In the genomic region with DNA sequence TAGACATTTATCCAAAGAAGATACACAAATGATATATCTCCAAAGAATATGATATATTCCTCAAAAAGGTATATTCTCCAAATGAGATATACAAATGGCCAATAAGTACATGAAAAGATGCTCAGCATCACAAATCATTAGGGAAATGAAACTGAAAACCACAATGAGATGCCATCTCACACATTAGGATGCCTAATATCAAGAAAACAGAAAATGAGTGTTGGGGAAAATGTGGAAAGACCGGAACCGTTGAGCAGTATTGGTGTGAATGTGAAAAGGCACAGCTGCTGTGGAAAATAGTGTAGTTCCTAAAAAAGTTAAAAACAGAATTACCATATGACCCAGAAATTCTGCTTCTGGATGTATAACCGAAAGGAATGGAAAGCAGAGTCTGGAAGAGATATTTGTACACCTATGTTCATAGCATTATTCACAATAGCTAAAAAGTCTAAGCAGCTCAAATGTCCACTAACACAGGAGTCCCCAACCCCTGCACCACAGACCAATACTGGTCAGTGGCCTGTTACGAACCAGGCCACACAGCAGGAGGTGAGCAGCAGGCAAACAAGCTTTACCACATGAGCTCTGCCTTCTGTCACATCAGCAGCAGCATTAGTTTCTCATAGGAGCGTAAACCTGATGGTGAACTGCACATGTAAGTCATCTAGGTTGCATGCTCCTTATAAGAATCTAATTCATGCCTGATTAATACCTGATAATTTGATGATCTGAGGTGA, we compare ENCODE assay signal across 1 cellular context.
TF ChIP-seq lines count a peak whose summit lies in the region.

No MANE protein-coding gene starts in this region.

TF ChIP-seq in GM23338, 12 proteins besides CTCF, POLR2A, EP300 and RAD21 (continued from another document):
- TF ChIP-seq, protein P1, sequence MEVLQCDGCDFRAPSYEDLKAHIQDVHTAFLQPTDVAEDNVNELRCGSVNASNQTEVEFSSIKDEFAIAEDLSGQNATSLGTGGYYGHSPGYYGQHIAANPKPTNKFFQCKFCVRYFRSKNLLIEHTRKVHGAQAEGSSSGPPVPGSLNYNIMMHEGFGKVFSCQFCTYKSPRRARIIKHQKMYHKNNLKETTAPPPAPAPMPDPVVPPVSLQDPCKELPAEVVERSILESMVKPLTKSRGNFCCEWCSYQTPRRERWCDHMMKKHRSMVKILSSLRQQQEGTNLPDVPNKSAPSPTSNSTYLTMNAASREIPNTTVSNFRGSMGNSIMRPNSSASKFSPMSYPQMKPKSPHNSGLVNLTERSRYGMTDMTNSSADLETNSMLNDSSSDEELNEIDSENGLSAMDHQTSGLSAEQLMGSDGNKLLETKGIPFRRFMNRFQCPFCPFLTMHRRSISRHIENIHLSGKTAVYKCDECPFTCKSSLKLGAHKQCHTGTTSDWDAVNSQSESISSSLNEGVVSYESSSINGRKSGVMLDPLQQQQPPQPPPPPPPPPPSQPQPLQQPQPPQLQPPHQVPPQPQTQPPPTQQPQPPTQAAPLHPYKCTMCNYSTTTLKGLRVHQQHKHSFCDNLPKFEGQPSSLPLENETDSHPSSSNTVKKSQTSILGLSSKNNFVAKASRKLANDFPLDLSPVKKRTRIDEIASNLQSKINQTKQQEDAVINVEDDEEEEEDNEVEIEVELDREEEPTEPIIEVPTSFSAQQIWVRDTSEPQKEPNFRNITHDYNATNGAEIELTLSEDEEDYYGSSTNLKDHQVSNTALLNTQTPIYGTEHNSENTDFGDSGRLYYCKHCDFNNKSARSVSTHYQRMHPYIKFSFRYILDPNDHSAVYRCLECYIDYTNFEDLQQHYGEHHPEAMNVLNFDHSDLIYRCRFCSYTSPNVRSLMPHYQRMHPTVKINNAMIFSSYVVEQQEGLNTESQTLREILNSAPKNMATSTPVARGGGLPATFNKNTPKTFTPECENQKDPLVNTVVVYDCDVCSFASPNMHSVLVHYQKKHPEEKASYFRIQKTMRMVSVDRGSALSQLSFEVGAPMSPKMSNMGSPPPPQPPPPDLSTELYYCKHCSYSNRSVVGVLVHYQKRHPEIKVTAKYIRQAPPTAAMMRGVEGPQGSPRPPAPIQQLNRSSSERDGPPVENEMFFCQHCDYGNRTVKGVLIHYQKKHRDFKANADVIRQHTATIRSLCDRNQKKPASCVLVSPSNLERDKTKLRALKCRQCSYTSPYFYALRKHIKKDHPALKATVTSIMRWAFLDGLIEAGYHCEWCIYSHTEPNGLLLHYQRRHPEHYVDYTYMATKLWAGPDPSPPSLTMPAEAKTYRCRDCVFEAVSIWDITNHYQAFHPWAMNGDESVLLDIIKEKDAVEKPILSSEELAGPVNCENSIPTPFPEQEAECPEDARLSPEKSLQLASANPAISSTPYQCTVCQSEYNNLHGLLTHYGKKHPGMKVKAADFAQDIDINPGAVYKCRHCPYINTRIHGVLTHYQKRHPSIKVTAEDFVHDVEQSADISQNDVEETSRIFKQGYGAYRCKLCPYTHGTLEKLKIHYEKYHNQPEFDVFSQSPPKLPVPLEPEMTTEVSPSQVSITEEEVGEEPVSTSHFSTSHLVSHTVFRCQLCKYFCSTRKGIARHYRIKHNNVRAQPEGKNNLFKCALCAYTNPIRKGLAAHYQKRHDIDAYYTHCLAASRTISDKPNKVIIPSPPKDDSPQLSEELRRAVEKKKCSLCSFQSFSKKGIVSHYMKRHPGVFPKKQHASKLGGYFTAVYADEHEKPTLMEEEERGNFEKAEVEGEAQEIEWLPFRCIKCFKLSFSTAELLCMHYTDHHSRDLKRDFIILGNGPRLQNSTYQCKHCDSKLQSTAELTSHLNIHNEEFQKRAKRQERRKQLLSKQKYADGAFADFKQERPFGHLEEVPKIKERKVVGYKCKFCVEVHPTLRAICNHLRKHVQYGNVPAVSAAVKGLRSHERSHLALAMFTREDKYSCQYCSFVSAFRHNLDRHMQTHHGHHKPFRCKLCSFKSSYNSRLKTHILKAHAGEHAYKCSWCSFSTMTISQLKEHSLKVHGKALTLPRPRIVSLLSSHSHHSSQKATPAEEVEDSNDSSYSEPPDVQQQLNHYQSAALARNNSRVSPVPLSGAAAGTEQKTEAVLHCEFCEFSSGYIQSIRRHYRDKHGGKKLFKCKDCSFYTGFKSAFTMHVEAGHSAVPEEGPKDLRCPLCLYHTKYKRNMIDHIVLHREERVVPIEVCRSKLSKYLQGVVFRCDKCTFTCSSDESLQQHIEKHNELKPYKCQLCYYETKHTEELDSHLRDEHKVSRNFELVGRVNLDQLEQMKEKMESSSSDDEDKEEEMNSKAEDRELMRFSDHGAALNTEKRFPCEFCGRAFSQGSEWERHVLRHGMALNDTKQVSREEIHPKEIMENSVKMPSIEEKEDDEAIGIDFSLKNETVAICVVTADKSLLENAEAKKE (CRISPR knock-in tag; IDR thresholded peaks at IDR 0.05) = no peak
- TF ChIP-seq ZNF114 (CRISPR knock-in tag; IDR thresholded peaks at IDR 0.05) (no peak), JUNB (IDR thresholded peaks at IDR 0.05; ENCODE audit: unreplicated experiment) (no peak), POLR2AphosphoS5 (IDR thresholded peaks at IDR 0.05; ENCODE audit: low read depth) (no peak), CREB1 (CRISPR knock-in tag; IDR thresholded peaks at IDR 0.05; ENCODE audit: low read depth) (no peak)
